ENCODE assay signal across 8 cellular contexts in genomic region chr9:114505187-114506081, GRCh38. TPM values are rescaled to one million over a fixed set of nuclear protein-coding genes. Genes with fewer than 3 reads are reported as not detected.
DNase-seq lines count a peak whose midpoint lies in the region; ATAC-seq and TF ChIP-seq lines count a peak whose summit lies in the region.

Gene WHRN, minus strand, starts transcription at chr9:114505473. Its CDS starts 672 bp downstream, at chr9:114504801.

- H3K27me3 ChIP-seq in right cardiac atrium (ENCODE audit: control insufficient read depth, insufficient read depth), result no peaks in the 10 kb centered on the region
- no peaks in the 10 kb centered on the region for H3K27me3 ChIP-seq in prostate gland (replicated peaks; ENCODE audit: insufficient read depth)

- peak within 1 kb of the TSS; percentile 96 for H3K4me3 Mint-ChIP-seq in type B pancreatic cell

- 1% methylated on average over 75 of the region's 75 CpGs for WGBS in right cardiac atrium
- WGBS in prostate gland, result under 1% methylated on average over 59 of the region's 75 CpGs

- H3K4me1 ChIP-seq in right cardiac atrium (ENCODE audit: control insufficient read depth, insufficient read depth, low read length), result no peaks in the 10 kb centered on the region
- peaks cover 13% of the 10 kb centered on the region for H3K4me1 ChIP-seq in prostate gland (replicated peaks)

- H3K4me3 ChIP-seq in right cardiac atrium (ENCODE audit: low read length), result peak within 1 kb of the TSS; percentile 87
- H3K4me3 ChIP-seq in prostate gland, result peak within 1 kb of the TSS; percentile 56 to 61

- H3K4me1 Mint-ChIP-seq in type B pancreatic cell (ENCODE audit: unreplicated experiment), result peaks cover 42% of the 10 kb centered on the region

- H3K9me3 ChIP-seq in right cardiac atrium (ENCODE audit: control insufficient read depth, low read length) (no peaks in the 10 kb centered on the region), prostate gland (no peaks in the 10 kb centered on the region)

- peak within 1 kb of the TSS; percentile 93 for H3K27ac Mint-ChIP-seq in type B pancreatic cell

- TF ChIP-seq POLR2A in prostate gland (IDR thresholded peaks at IDR 0.05), result peak; percentile 87

- intact Hi-C loops in right cardiac atrium (cut with DNase I) (loop anchor here in 1 of 4 donors (10.0 kb wide), 1 partner anchor 109 kb away; the partner anchor contains the start of gene TMEM268), prostate gland (cut with DNase I) (loop anchor here (5.0 kb wide), 2 partner anchors 68 to 82 kb away; partner anchors contain the start of gene ATP6V1G1)

- TF ChIP-seq CTCF in prostate gland (IDR thresholded peaks at IDR 0.05) (no peak), type B pancreatic cell (conservative IDR thresholded peaks at IDR 0.05) (peak; percentile 25)

- H3K36me3 ChIP-seq in prostate gland, result no peaks in the 10 kb centered on the region

- in situ Hi-C loops in G401 (cut with HindIII; ENCODE audit: low sequenced_read_pairs), result no loop called here

- H3K27me3 Mint-ChIP-seq in type B pancreatic cell, result peaks cover 32% of the 10 kb centered on the region

- no peaks in the 10 kb centered on the region for H3K36me3 Mint-ChIP-seq in type B pancreatic cell

- DNase-seq in G401 (ENCODE audit: low spot score) (peak; percentile 77), NCI-H146 treated with DMSO at 0.1 percent for 48 hours (lab: John Stamatoyannopoulos, UW; ENCODE audit: unreplicated experiment) (peak; percentile 66), T-helper 22 cell (ENCODE audit: low read depth) (peak; percentile 91), anterior cingulate cortex (lab: John Stamatoyannopoulos, UW) (peak in 56 of 58 donors; percentile 40 to 94 (median 86)), right cardiac atrium (peak; percentile 95 to 97 (median 96)), prostate gland (ENCODE audit: low spot score) (peak; percentile 95), type B pancreatic cell (ENCODE audit: extremely low spot score, unreplicated experiment) (peak; percentile 95)

- H3K27ac ChIP-seq in right cardiac atrium (ENCODE audit: low read length) (no peak within 1 kb of the TSS), prostate gland (peak within 1 kb of the TSS; percentile 75 to 83)

- ATAC-seq in HG02642 (IDR thresholded peaks at IDR 0.05; ENCODE audit: poor library complexity, unreplicated experiment) (peak; percentile 88), right cardiac atrium (peak; percentile 97)

- H3K9me3 Mint-ChIP-seq in type B pancreatic cell, result no peaks in the 10 kb centered on the region

RNA-seq across cellular contexts. Expression of gene WHRN, which starts in this region (rescaled TPM):
- 4.7 and 7.2 TPM in 2 replicates for total RNA-seq in G401 (2014; rRNA removed; shearing (Covaris generic))
- total RNA-seq in right cardiac atrium, result 10 to 100 TPM; 12.7 to 20.3 (median 14.1) TPM
- 7.8 TPM for polyA plus RNA-seq in right cardiac atrium
- total RNA-seq in prostate gland, result 100 to 1,000 TPM in 1 of 2 donors, 10 to 100 TPM in 1; 13.8 to 102 TPM
- total RNA-seq in type B pancreatic cell (ENCODE audit: low replicate concordance), result 12.2 and 13.3 TPM in 2 replicates
